In the genomic region with DNA sequence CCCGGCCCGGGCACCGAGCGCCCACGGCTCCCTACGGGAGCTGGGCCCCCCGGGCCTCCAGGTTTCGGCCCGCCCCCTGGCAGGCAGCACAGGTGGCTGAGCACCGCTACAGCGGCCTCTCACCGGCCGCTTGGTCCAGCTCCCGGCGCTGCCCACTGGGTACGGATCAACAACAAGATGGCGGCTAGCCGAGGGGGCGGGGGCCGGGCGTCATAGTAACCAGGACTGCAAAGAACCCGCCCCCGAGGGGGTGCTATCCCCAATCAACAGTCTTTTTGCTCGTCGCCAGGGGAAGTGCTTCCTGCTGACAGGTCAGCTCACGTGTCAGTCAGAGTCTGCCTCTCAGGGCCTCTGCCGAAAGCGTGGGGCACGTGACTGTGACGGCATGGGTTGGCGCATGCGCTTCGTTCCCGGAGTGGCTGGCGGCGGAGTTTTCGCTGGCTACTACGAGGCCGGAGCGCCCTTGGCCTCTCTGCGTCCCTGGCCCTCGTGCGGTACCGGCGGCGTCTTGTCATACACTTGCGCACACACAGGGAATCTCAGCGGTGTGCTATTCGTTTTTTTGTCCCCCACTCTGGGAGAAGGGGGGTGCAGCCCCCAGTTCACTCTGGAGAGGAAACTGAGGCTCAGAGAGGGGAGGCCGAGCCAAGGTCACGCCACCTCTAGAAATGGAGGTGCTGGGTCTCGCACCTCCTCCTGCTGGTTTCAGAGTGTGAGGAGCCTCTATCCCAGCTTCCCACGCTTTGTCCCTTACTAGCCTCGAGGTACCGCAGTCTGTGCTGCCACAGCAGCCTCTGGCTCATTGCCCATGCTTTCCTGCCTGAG, we compare ENCODE assay signal across 8 cellular contexts. TPM values are rescaled to one million over a fixed set of nuclear protein-coding genes. Genes with fewer than 3 reads are reported as not detected.
A peak's percentile ranks its signal among the peaks of the same experiment; 100 is the strongest.
DNase-seq lines count a peak whose midpoint lies in the region; ATAC-seq and TF ChIP-seq lines count a peak whose summit lies in the region.

A gene (minus strand): TSS at position 186 of the 825 bp plus-strand sequence. CDS start 38,502 bp downstream, outside the sequence.

- TF ChIP-seq CTCF in RWPE2 (IDR thresholded peaks at IDR 0.05; ENCODE audit: poor library complexity, severe bottlenecking) (no peak), fibroblast of mammary gland (conservative IDR thresholded peaks at IDR 0.05; ENCODE audit: control insufficient read depth, insufficient read depth, low read depth, low read length) (no peak)

- DNase-seq in EL, result peak; percentile 100
- DNase-seq in H4 (ENCODE audit: low spot score), result peak; percentile 98
- peak; percentile 99 for DNase-seq in LoVo (ENCODE audit: low spot score)
- peak; percentile 100 for DNase-seq in RWPE2 (ENCODE audit: low spot score)
- peak; percentile 100 for DNase-seq in activated T-helper 2 cell treated with anti-CD3 and anti-CD28 coated beads, Interferon-gamma antibody, Interleukin-2, Interleukin-4, amounts not matched to agents 10 μg/mL and 5 μg/mL and 100 μg/mL, durations not matched to agents 14 hours and 24 hours and 36 hours (ENCODE audit: low spot score)
- peak; percentile 100 for DNase-seq in fibroblast of mammary gland (ENCODE audit: low read depth)
- peak; percentile 96 to 100 (median 99) for DNase-seq in naive thymus-derived CD8-positive, alpha-beta T cell
- DNase-seq in stimulated activated naive CD4-positive, alpha-beta T cell (lab: John Stamatoyannopoulos, UW), result peak; percentile 97 to 100 (median 99)

- H3K4me3 ChIP-seq in RWPE2 (ENCODE audit: severe bottlenecking) (peak within 1 kb of the TSS; percentile 75), fibroblast of mammary gland (ENCODE audit: control insufficient read depth, low read depth, low read length) (peak within 1 kb of the TSS; percentile 87)

- intact Hi-C loops in activated T-helper 2 cell treated with anti-CD3 and anti-CD28 coated beads, Interferon-gamma antibody, Interleukin-2, Interleukin-4, amounts not matched to agents 10 μg/mL and 5 μg/mL and 100 μg/mL, durations not matched to agents 14 hours and 24 hours and 36 hours (cut with micrococcal nuclease), result loop anchor here (1.0 to 2.0 kb wide), 2 partner anchors 17 to 374 kb away; a partner anchor contains a TSS

- POLR2A ChIA-PET in naive thymus-derived CD8-positive, alpha-beta T cell (lab: Charles Lee), result interaction anchor here (1.0 to 3.6 kb wide), 14 partner anchors 11 to 765 kb away, joined by 3 to 35 read pairs (median 4); a partner anchor contains a TSS

- H3K4me3 Mint-ChIP-seq in activated T-helper 2 cell treated with anti-CD3 and anti-CD28 coated beads, Interferon-gamma antibody, Interleukin-2, Interleukin-4, amounts not matched to agents 10 μg/mL and 5 μg/mL and 100 μg/mL, durations not matched to agents 14 hours and 24 hours and 36 hours (ENCODE audit: low read depth), result peak within 1 kb of the TSS; percentile 90
- H3K4me3 Mint-ChIP-seq in naive thymus-derived CD8-positive, alpha-beta T cell, result peak within 1 kb of the TSS; percentile 90 to 96 (median 94)

- no peaks in the 10 kb centered on the region for H3K27me3 Mint-ChIP-seq in activated T-helper 2 cell treated with anti-CD3 and anti-CD28 coated beads, Interferon-gamma antibody, Interleukin-2, Interleukin-4, amounts not matched to agents 10 μg/mL and 5 μg/mL and 100 μg/mL, durations not matched to agents 14 hours and 24 hours and 36 hours (ENCODE audit: low read depth)
- H3K27me3 Mint-ChIP-seq in naive thymus-derived CD8-positive, alpha-beta T cell, result no peaks in the 10 kb centered on the region

- H3K9me3 ChIP-seq in RWPE2 (ENCODE audit: severe bottlenecking), result no peaks in the 10 kb centered on the region

- H3K27ac ChIP-seq in RWPE2 (ENCODE audit: poor library complexity, severe bottlenecking), result peak within 1 kb of the TSS; percentile 49

- peak within 1 kb of the TSS; percentile 95 for H3K27ac Mint-ChIP-seq in activated T-helper 2 cell treated with anti-CD3 and anti-CD28 coated beads, Interferon-gamma antibody, Interleukin-2, Interleukin-4, amounts not matched to agents 10 μg/mL and 5 μg/mL and 100 μg/mL, durations not matched to agents 14 hours and 24 hours and 36 hours
- peak within 1 kb of the TSS; percentile 97 to 100 (median 99) for H3K27ac Mint-ChIP-seq in naive thymus-derived CD8-positive, alpha-beta T cell

- H3K36me3 Mint-ChIP-seq in activated T-helper 2 cell treated with anti-CD3 and anti-CD28 coated beads, Interferon-gamma antibody, Interleukin-2, Interleukin-4, amounts not matched to agents 10 μg/mL and 5 μg/mL and 100 μg/mL, durations not matched to agents 14 hours and 24 hours and 36 hours (ENCODE audit: low read depth), result peaks cover 15% of the 10 kb centered on the region
- peaks cover 0 to 19% (median 0%) of the 10 kb centered on the region in 3 donors for H3K36me3 Mint-ChIP-seq in naive thymus-derived CD8-positive, alpha-beta T cell

- H3K4me1 Mint-ChIP-seq in activated T-helper 2 cell treated with anti-CD3 and anti-CD28 coated beads, Interferon-gamma antibody, Interleukin-2, Interleukin-4, amounts not matched to agents 10 μg/mL and 5 μg/mL and 100 μg/mL, durations not matched to agents 14 hours and 24 hours and 36 hours (ENCODE audit: low read depth), result peaks cover 17% of the 10 kb centered on the region
- H3K4me1 Mint-ChIP-seq in naive thymus-derived CD8-positive, alpha-beta T cell, result peaks cover 17 to 51% (median 35%) of the 10 kb centered on the region in 4 donors

- peaks cover 11% of the 10 kb centered on the region for H3K4me1 ChIP-seq in RWPE2 (ENCODE audit: insufficient read depth, poor library complexity, severe bottlenecking)

- ATAC-seq in RWPE2 (ENCODE audit: low read depth), result peak; percentile 99
- ATAC-seq in naive thymus-derived CD8-positive, alpha-beta T cell, result peak; percentile 98

- H3K27me3 ChIP-seq in RWPE2 (ENCODE audit: insufficient read depth, poor library complexity, severe bottlenecking), result no peaks in the 10 kb centered on the region

- no peaks in the 10 kb centered on the region for H3K9me3 Mint-ChIP-seq in activated T-helper 2 cell treated with anti-CD3 and anti-CD28 coated beads, Interferon-gamma antibody, Interleukin-2, Interleukin-4, amounts not matched to agents 10 μg/mL and 5 μg/mL and 100 μg/mL, durations not matched to agents 14 hours and 24 hours and 36 hours
- H3K9me3 Mint-ChIP-seq in naive thymus-derived CD8-positive, alpha-beta T cell, result no peaks in the 10 kb centered on the region

- H3K36me3 ChIP-seq in RWPE2 (ENCODE audit: low read depth), result peaks cover 21% of the 10 kb centered on the region

RNA-seq across cellular contexts. Expression of the gene that starts here (rescaled TPM):
- 13.0 and 18.0 TPM in 2 replicates for total RNA-seq in H4 (2014; rRNA removed; shearing (Covaris generic))
- total RNA-seq in activated T-helper 2 cell treated with anti-CD3 and anti-CD28 coated beads, Interferon-gamma antibody, Interleukin-2, Interleukin-4, amounts not matched to agents 10 μg/mL and 5 μg/mL and 100 μg/mL, durations not matched to agents 14 hours and 24 hours and 36 hours, result 36.9 and 40.7 TPM in 2 replicates
- 10 to 100 TPM; 49.9 to 53.4 TPM for total RNA-seq in naive thymus-derived CD8-positive, alpha-beta T cell
- 10 to 100 TPM; 11.7 to 26.0 (median 17.4) TPM for polyA plus RNA-seq in naive thymus-derived CD8-positive, alpha-beta T cell

Comparison
In these comparisons a context has a peak if more than half of its experiments do, and no peak if none do; other contexts are left out.
1. Peak in every context shown above with its lines: DNase-seq, ATAC-seq, H3K4me3 ChIP-seq and H3K27ac ChIP-seq.